ENCODE assay signal across 8 cellular contexts in genomic region chr9:70602364-70603019, GRCh38.
DNase-seq lines count a peak whose midpoint lies in the region; ATAC-seq, FAIRE-seq and TF ChIP-seq lines count a peak whose summit lies in the region.

No MANE protein-coding gene starts in this region.

- peak; percentile 99 for TF ChIP-seq RAD21 in neural cell (conservative IDR thresholded peaks at IDR 0.05)

- H3K27me3 ChIP-seq in OCI-LY1 (ENCODE audit: insufficient read depth, low read length) (no peaks in the 10 kb centered on the region), neural cell (ENCODE audit: insufficient read depth, low read depth, low read length) (no peaks in the 10 kb centered on the region), tibial artery (no peaks in the 10 kb centered on the region)

- no peaks in the 10 kb centered on the region for H3K9me3 Mint-ChIP-seq in activated T-helper 1 cell treated with anti-CD3 and anti-CD28 coated beads, Interleukin-12 subunit alpha, Interleukin-12 subunit beta, Interleukin-2, Interleukin-4 antibody, amounts not matched to agents 30 ng/mL and 10 ng/mL and 1 ng/mL, durations not matched to agents 14 hours and 24 hours and 36 hours

- H3K9me2 ChIP-seq in OCI-LY1 (ENCODE audit: low read depth, low read length) (no peaks in the 10 kb centered on the region), neural cell (ENCODE audit: insufficient read depth, low read length) (no peaks in the 10 kb centered on the region)

- H3K4me1 Mint-ChIP-seq in activated T-helper 1 cell treated with anti-CD3 and anti-CD28 coated beads, Interleukin-12 subunit alpha, Interleukin-12 subunit beta, Interleukin-2, Interleukin-4 antibody, amounts not matched to agents 30 ng/mL and 10 ng/mL and 1 ng/mL, durations not matched to agents 14 hours and 24 hours and 36 hours (ENCODE audit: low read depth) = peaks cover 5% of the 10 kb centered on the region

- ATAC-seq in GM19468 (IDR thresholded peaks at IDR 0.05; ENCODE audit: extremely low read depth, unreplicated experiment) = peak; percentile 30

- H2AFZ ChIP-seq in OCI-LY1 (ENCODE audit: low read length) = no peak overlapping the region
- H2AFZ ChIP-seq in neural cell (ENCODE audit: low read depth, low read length) = peak overlapping the region; percentile 16

- peak overlapping the region; percentile 69 for H3K27ac ChIP-seq in OCI-LY1 (ENCODE audit: low read depth, low read length, poor library complexity, severe bottlenecking)
- H3K27ac ChIP-seq in neural cell (ENCODE audit: low read length) = no peak overlapping the region
- H3K27ac ChIP-seq in tibial artery = peak overlapping the region; percentile 93 to 95

- H3K9me3 ChIP-seq in OCI-LY1 (ENCODE audit: low read length) (no peaks in the 10 kb centered on the region), neural cell (ENCODE audit: low read length) (no peaks in the 10 kb centered on the region), tibial artery (no peaks in the 10 kb centered on the region)

- no peak overlapping the region for H3K4me3 Mint-ChIP-seq in activated T-helper 1 cell treated with anti-CD3 and anti-CD28 coated beads, Interleukin-12 subunit alpha, Interleukin-12 subunit beta, Interleukin-2, Interleukin-4 antibody, amounts not matched to agents 30 ng/mL and 10 ng/mL and 1 ng/mL, durations not matched to agents 14 hours and 24 hours and 36 hours

- no peak overlapping the region for H3K4me3 ChIP-seq in OCI-LY1 (ENCODE audit: low read depth, low read length, poor library complexity, severe bottlenecking)
- H3K4me3 ChIP-seq in fibroblast of the aortic adventitia (ENCODE audit: low read depth, low read length) = peak overlapping the region; percentile 26
- no peak overlapping the region for H3K4me3 ChIP-seq in neural cell (ENCODE audit: low read length)
- H3K4me3 ChIP-seq in tibial artery = no peak overlapping the region

- H4K20me1 ChIP-seq in OCI-LY1 (ENCODE audit: insufficient read depth, low read length) (no peaks in the 10 kb centered on the region), neural cell (ENCODE audit: insufficient read depth) (no peaks in the 10 kb centered on the region)

- peak; percentile 90 for TF ChIP-seq CTCF in OCI-LY1 (IDR thresholded peaks at IDR 0.05; ENCODE audit: low read length)
- peak; percentile 73 for TF ChIP-seq CTCF in fibroblast of the aortic adventitia (IDR thresholded peaks at IDR 0.05; ENCODE audit: insufficient read depth, low read length)
- TF ChIP-seq CTCF in neural cell (IDR thresholded peaks at IDR 0.05; ENCODE audit: poor library complexity, severe bottlenecking) = peak; percentile 96
- peak; percentile 80 to 89 for TF ChIP-seq CTCF in tibial artery (IDR thresholded peaks at IDR 0.05)

- DNase-seq in DMS114 treated with DMSO at 0.1 percent for 48 hours (lab: John Stamatoyannopoulos, UW; ENCODE audit: unreplicated experiment) (peak; percentile 50), HTR-8/SVneo (ENCODE audit: insufficient read length, low spot score) (peak; percentile 57), fibroblast of the aortic adventitia (ENCODE audit: low read depth) (peak; percentile 96), tibial artery (peak; percentile 61 to 77)
- peak; percentile 23 for DNase-seq in activated T-helper 1 cell treated with anti-CD3 and anti-CD28 coated beads, Interleukin-12 subunit alpha, Interleukin-12 subunit beta, Interleukin-2, Interleukin-4 antibody, amounts not matched to agents 30 ng/mL and 10 ng/mL and 1 ng/mL, durations not matched to agents 14 hours and 24 hours and 36 hours (ENCODE audit: low spot score)

- H3F3A ChIP-seq in OCI-LY1 (ENCODE audit: insufficient read depth, low read length) (no peaks in the 10 kb centered on the region), neural cell (ENCODE audit: insufficient read depth, low read length, poor library complexity, severe bottlenecking) (no peaks in the 10 kb centered on the region)

- H3K36me3 ChIP-seq in OCI-LY1 (ENCODE audit: insufficient read depth, low read length) (no peaks in the 10 kb centered on the region), neural cell (ENCODE audit: insufficient read depth, low read length) (no peaks in the 10 kb centered on the region), tibial artery (no peaks in the 10 kb centered on the region)

- H3K9ac ChIP-seq in OCI-LY1 (ENCODE audit: low read length) = 0 out of 2 replicates have a peak overlapping the region, but pooled peaks have one; percentile 13
- no peak overlapping the region for H3K9ac ChIP-seq in neural cell (ENCODE audit: low read length)

- no peak for FAIRE-seq in HTR-8/SVneo (lab: Jason Lieb, UNC)

- H3K4me1 ChIP-seq in OCI-LY1 (ENCODE audit: insufficient read depth, low read length, severe bottlenecking) (peaks cover 25% of the 10 kb centered on the region), tibial artery (peaks cover 0 to 31% (median 23%) of the 10 kb centered on the region in 4 donors)

- no peak overlapping the region; the same call in 1 of the 2 replicates for H3K4me2 ChIP-seq in OCI-LY1 (ENCODE audit: low read length)
- no peak overlapping the region for H3K4me2 ChIP-seq in neural cell (ENCODE audit: low read length)

- no peaks in the 10 kb centered on the region for H3K36me3 Mint-ChIP-seq in activated T-helper 1 cell treated with anti-CD3 and anti-CD28 coated beads, Interleukin-12 subunit alpha, Interleukin-12 subunit beta, Interleukin-2, Interleukin-4 antibody, amounts not matched to agents 30 ng/mL and 10 ng/mL and 1 ng/mL, durations not matched to agents 14 hours and 24 hours and 36 hours (ENCODE audit: low read depth)

- no peak for TF ChIP-seq EP300 in neural cell (conservative IDR thresholded peaks at IDR 0.05; ENCODE audit: poor library complexity, severe bottlenecking)

- H3K27ac Mint-ChIP-seq in activated T-helper 1 cell treated with anti-CD3 and anti-CD28 coated beads, Interleukin-12 subunit alpha, Interleukin-12 subunit beta, Interleukin-2, Interleukin-4 antibody, amounts not matched to agents 30 ng/mL and 10 ng/mL and 1 ng/mL, durations not matched to agents 14 hours and 24 hours and 36 hours = no peak overlapping the region

- H3K79me2 ChIP-seq in OCI-LY1 (ENCODE audit: insufficient read depth, low read length) = no peaks in the 10 kb centered on the region
- no peaks in the 10 kb centered on the region for H3K79me2 ChIP-seq in neural cell (replicated peaks; ENCODE audit: insufficient read depth, low read length)

- peaks cover 2% of the 10 kb centered on the region for H3K27me3 Mint-ChIP-seq in activated T-helper 1 cell treated with anti-CD3 and anti-CD28 coated beads, Interleukin-12 subunit alpha, Interleukin-12 subunit beta, Interleukin-2, Interleukin-4 antibody, amounts not matched to agents 30 ng/mL and 10 ng/mL and 1 ng/mL, durations not matched to agents 14 hours and 24 hours and 36 hours (ENCODE audit: insufficient read depth)

- intact Hi-C loops in activated T-helper 1 cell treated with anti-CD3 and anti-CD28 coated beads, Interleukin-12 subunit alpha, Interleukin-12 subunit beta, Interleukin-2, Interleukin-4 antibody, amounts not matched to agents 30 ng/mL and 10 ng/mL and 1 ng/mL, durations not matched to agents 14 hours and 24 hours and 36 hours (cut with micrococcal nuclease) = loop anchor here (1.0 to 5.0 kb wide), 7 partner anchors 40 to 345 kb away; partner anchors contain the start of genes KLF9 and SMC5
- intact Hi-C loops in tibial artery (cut with DNase I; ENCODE audit: low total_unique reads) = loop anchor here (5.0 to 10.0 kb wide), 5 partner anchors 115 to 558 kb away; partner anchors contain the start of genes MAMDC2 and SMC5

TF ChIP-seq in neural cell, 6 proteins besides CTCF, POLR2A, EP300 and RAD21:
- TF ChIP-seq SMC3 (conservative IDR thresholded peaks at IDR 0.05; ENCODE audit: poor library complexity) (peak; percentile 97), REST (IDR thresholded peaks at IDR 0.05; ENCODE audit: borderline replicate concordance) (peak; percentile 79), MXI1 (conservative IDR thresholded peaks at IDR 0.05; ENCODE audit: poor library complexity, severe bottlenecking) (no peak)

Comparison
In these comparisons a context has a peak if more than half of its experiments do, and no peak if none do; other contexts are left out.
1. DNase-seq: peak in every context shown above with its lines; median percentile 96 in fibroblast of the aortic adventitia; 69 in tibial artery; 57 in HTR-8/SVneo; 50 in DMS114 treated with DMSO at 0.1 percent for 48 hours; 23 in activated T-helper 1 cell treated with anti-CD3 and anti-CD28 coated beads, Interleukin-12 subunit alpha, Interleukin-12 subunit beta, Interleukin-2, Interleukin-4 antibody, amounts not matched to agents 30 ng/mL and 10 ng/mL and 1 ng/mL, durations not matched to agents 14 hours and 24 hours and 36 hours.